ENCODE assay signal across 9 cellular contexts in genomic region chr6:88650029-88650619, GRCh38.
DNase-seq lines count a peak whose midpoint lies in the region; ATAC-seq and TF ChIP-seq lines count a peak whose summit lies in the region.
"Had no signal": no experiment of that assay in that cellular context is flagged by ENCODE, and none has a peak within 500 bp of the region (broad histone marks: within the 10 kb centered on the region; RNA-seq: fewer than 3 reads in every experiment).

No MANE protein-coding gene starts in this region.

- peak; percentile 59 for DNase-seq in AG09309 (ENCODE audit: low read depth)
- DNase-seq in WTC11 (ENCODE audit: low spot score): no peak
- DNase-seq in activated CD8-positive, alpha-beta memory T cell treated with anti-CD3 and anti-CD28 coated beads for 24 hours: no peak
- DNase-seq in NOMO-1 (lab: John Stamatoyannopoulos, UW; ENCODE audit: unreplicated experiment in 2 of 2): no peak
- DNase-seq in glutamatergic neuron: no peak
- DNase-seq in left ventricle myocardium superior: no peak
- DNase-seq: CD4-positive, alpha-beta memory T cell had no signal

- H3K4me1 Mint-ChIP-seq in WTC11: no peaks in the 10 kb centered on the region
- peaks cover 11% of the 10 kb centered on the region for H3K4me1 Mint-ChIP-seq in glutamatergic neuron (ENCODE audit: low read depth, unreplicated experiment)

- H3K4me3 Mint-ChIP-seq in WTC11 (no peak overlapping the region), glutamatergic neuron (ENCODE audit: unreplicated experiment) (no peak overlapping the region)
- H3K4me3 Mint-ChIP-seq: CD4-positive, alpha-beta memory T cell had no signal

- H3K36me3 Mint-ChIP-seq in WTC11: no peaks in the 10 kb centered on the region
- no peaks in the 10 kb centered on the region for H3K36me3 Mint-ChIP-seq in glutamatergic neuron (ENCODE audit: unreplicated experiment)

- no peak overlapping the region for H3K4me3 ChIP-seq in AG09309 (ENCODE audit: control insufficient read depth, low read depth, low read length)

- H3K9me3 Mint-ChIP-seq in WTC11: no peaks in the 10 kb centered on the region
- H3K9me3 Mint-ChIP-seq in glutamatergic neuron (ENCODE audit: unreplicated experiment): peaks cover 3% of the 10 kb centered on the region

- intact Hi-C loops in left ventricle myocardium superior (cut with micrococcal nuclease): no loop called here

- peak; percentile 99 for ATAC-seq in GM19328 (IDR thresholded peaks at IDR 0.05; ENCODE audit: unreplicated experiment)
- ATAC-seq in HG03045 (IDR thresholded peaks at IDR 0.05; ENCODE audit: unreplicated experiment): peak; percentile 94
- no peak for ATAC-seq in WTC11
- ATAC-seq in left ventricle myocardium superior: no peak

- 0 out of 2 replicates have a peak overlapping the region, but pooled peaks have one; percentile 2 for H3K27ac Mint-ChIP-seq in WTC11
- no peak overlapping the region for H3K27ac Mint-ChIP-seq in glutamatergic neuron (ENCODE audit: unreplicated experiment)

- POLR2A ChIA-PET in WTC11 (lab: Charles Lee): no interaction called here

- CTCF ChIA-PET in WTC11 (lab: Charles Lee): no interaction called here

- H3K27me3 Mint-ChIP-seq in WTC11 (ENCODE audit: low read depth) (no peaks in the 10 kb centered on the region), glutamatergic neuron (ENCODE audit: unreplicated experiment) (peaks cover 3% of the 10 kb centered on the region)
- H3K27me3 Mint-ChIP-seq: CD4-positive, alpha-beta memory T cell had no signal

- TF ChIP-seq CTCF in AG09309 (IDR thresholded peaks at IDR 0.05; ENCODE audit: control insufficient read depth, insufficient read depth, low read depth, low read length, missing control alignments): no peak
- no peak for TF ChIP-seq CTCF in WTC11 (IDR thresholded peaks at IDR 0.05)
- no peak for TF ChIP-seq CTCF in glutamatergic neuron (IDR thresholded peaks at IDR 0.05; ENCODE audit: partially characterized antibody, unreplicated experiment)

TF ChIP-seq in WTC11, 78 proteins besides CTCF, POLR2A, EP300 and RAD21:
- TF ChIP-seq, protein P1, sequence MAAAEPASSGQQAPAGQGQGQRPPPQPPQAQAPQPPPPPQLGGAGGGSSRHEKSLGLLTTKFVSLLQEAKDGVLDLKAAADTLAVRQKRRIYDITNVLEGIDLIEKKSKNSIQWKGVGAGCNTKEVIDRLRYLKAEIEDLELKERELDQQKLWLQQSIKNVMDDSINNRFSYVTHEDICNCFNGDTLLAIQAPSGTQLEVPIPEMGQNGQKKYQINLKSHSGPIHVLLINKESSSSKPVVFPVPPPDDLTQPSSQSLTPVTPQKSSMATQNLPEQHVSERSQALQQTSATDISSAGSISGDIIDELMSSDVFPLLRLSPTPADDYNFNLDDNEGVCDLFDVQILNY (CRISPR knock-in tag; IDR thresholded peaks at IDR 0.05): no peak
- no peak for TF ChIP-seq ZMAT4 (CRISPR knock-in tag; IDR thresholded peaks at IDR 0.05)
- no peak for TF ChIP-seq ZBTB21 (CRISPR knock-in tag; IDR thresholded peaks at IDR 0.05; ENCODE audit: borderline replicate concordance)
- TF ChIP-seq, protein P2, sequence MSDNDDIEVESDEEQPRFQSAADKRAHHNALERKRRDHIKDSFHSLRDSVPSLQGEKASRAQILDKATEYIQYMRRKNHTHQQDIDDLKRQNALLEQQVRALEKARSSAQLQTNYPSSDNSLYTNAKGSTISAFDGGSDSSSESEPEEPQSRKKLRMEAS (CRISPR knock-in tag; IDR thresholded peaks at IDR 0.05): no peak
- no peak for TF ChIP-seq ZNF396 (CRISPR knock-in tag; IDR thresholded peaks at IDR 0.05; ENCODE audit: borderline replicate concordance)
- TF ChIP-seq, protein P3, sequence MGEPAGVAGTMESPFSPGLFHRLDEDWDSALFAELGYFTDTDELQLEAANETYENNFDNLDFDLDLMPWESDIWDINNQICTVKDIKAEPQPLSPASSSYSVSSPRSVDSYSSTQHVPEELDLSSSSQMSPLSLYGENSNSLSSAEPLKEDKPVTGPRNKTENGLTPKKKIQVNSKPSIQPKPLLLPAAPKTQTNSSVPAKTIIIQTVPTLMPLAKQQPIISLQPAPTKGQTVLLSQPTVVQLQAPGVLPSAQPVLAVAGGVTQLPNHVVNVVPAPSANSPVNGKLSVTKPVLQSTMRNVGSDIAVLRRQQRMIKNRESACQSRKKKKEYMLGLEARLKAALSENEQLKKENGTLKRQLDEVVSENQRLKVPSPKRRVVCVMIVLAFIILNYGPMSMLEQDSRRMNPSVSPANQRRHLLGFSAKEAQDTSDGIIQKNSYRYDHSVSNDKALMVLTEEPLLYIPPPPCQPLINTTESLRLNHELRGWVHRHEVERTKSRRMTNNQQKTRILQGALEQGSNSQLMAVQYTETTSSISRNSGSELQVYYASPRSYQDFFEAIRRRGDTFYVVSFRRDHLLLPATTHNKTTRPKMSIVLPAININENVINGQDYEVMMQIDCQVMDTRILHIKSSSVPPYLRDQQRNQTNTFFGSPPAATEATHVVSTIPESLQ (CRISPR knock-in tag; IDR thresholded peaks at IDR 0.05): no peak
- TF ChIP-seq SMAD4 (CRISPR knock-in tag; IDR thresholded peaks at IDR 0.05): no peak
- TF ChIP-seq ESRRA (CRISPR knock-in tag; IDR thresholded peaks at IDR 0.05; ENCODE audit: borderline replicate concordance): no peak
- no peak for TF ChIP-seq EMX1 (CRISPR knock-in tag; IDR thresholded peaks at IDR 0.05)
- TF ChIP-seq ZNF532 (CRISPR knock-in tag; IDR thresholded peaks at IDR 0.05; ENCODE audit: borderline replicate concordance): no peak
- TF ChIP-seq ZNF219 (CRISPR knock-in tag; IDR thresholded peaks at IDR 0.05; ENCODE audit: borderline replicate concordance): no peak

Comparison
In these comparisons a context has a peak if more than half of its experiments do, and no peak if none do; other contexts are left out.
1. ATAC-seq: peak in GM19328 (single experiment) and HG03045 (single experiment); none in WTC11 (single experiment) and left ventricle myocardium superior (single experiment).